2 cellular contexts compared by ENCODE assay signal in genomic region chr6:97097068-97098047, GRCh38.
TF ChIP-seq lines count a peak whose summit lies in the region.

No MANE protein-coding gene starts in this region.

TF ChIP-seq in SK-N-SH, 30 proteins besides CTCF, POLR2A, EP300 and RAD21 (continued from another document):
- no peak for TF ChIP-seq YY1 (IDR thresholded peaks at IDR 0.05; ENCODE audit: low read depth)
- TF ChIP-seq FOXM1 (IDR thresholded peaks at IDR 0.05; ENCODE audit: low read depth) = no peak
- TF ChIP-seq ZBTB33 (IDR thresholded peaks at IDR 0.05; ENCODE audit: borderline replicate concordance, low read depth) = no peak
- no peak for TF ChIP-seq RXRA (IDR thresholded peaks at IDR 0.05; ENCODE audit: borderline replicate concordance, low read depth)
TF ChIP-seq in SK-N-SH: peak in this region for 0.

TF ChIP-seq in SK-N-SH treated with all-trans-retinoic acid at 6 μM for 48 hours, 23 proteins besides CTCF, POLR2A, EP300 and RAD21 (continued from another document):
- TF ChIP-seq ZFP30 (CRISPR knock-in tag; IDR thresholded peaks at IDR 0.05) (no peak), ZFP3 (CRISPR knock-in tag; IDR thresholded peaks at IDR 0.05) (no peak), PATZ1 (CRISPR knock-in tag; IDR thresholded peaks at IDR 0.05; ENCODE audit: borderline replicate concordance) (no peak), CSRNP3 (CRISPR knock-in tag; IDR thresholded peaks at IDR 0.05) (no peak), CREB5 (CRISPR knock-in tag; IDR thresholded peaks at IDR 0.05; ENCODE audit: low read depth) (no peak), OSR1 (CRISPR knock-in tag; IDR thresholded peaks at IDR 0.05) (no peak), ZNF70 (CRISPR knock-in tag; IDR thresholded peaks at IDR 0.05) (no peak)
